Comparison of ENCODE assay signal across 21 cellular contexts in genomic region chr7:106036004-106036403, GRCh38.
DNase-seq lines count a peak whose midpoint lies in the region; ATAC-seq, FAIRE-seq and TF ChIP-seq lines count a peak whose summit lies in the region.
"Had no signal": no experiment of that assay in that cellular context is flagged by ENCODE, and none has a peak within 500 bp of the region (broad histone marks: within the 10 kb centered on the region; RNA-seq: fewer than 3 reads in every experiment).

No MANE protein-coding gene starts in this region.

- TF ChIP-seq EP300 in K562 (IDR thresholded peaks at IDR 0.05; ENCODE audit: low read length): no peak

- in situ Hi-C loops in K562 (cut with MboI): no loop called here

- no peaks in the 10 kb centered on the region for H4K20me1 ChIP-seq in OCI-LY3 (ENCODE audit: insufficient read depth, low read length)
- peaks cover 6% of the 10 kb centered on the region; the same call in 1 of the 2 replicates for H4K20me1 ChIP-seq in K562 (replicated peaks; ENCODE audit: control insufficient read depth, insufficient read depth, low read length)

- H3K4me1 ChIP-seq in OCI-LY3 (ENCODE audit: low read length) (peaks cover 12% of the 10 kb centered on the region), K562 (replicated peaks in 1 of 2; ENCODE audit: control insufficient read depth in 2 of 2, insufficient read depth in 2 of 2, low read length in 2 of 2) (peaks cover 0 to 5% of the 10 kb centered on the region in 2 experiments; a peak in 2 of 5 replicates)
- H3K4me1 ChIP-seq: A549, Caco-2 had no signal

- CTCF ChIA-PET in K562 (lab: Yijun Ruan, JAX; ENCODE audit: low intra/inter-chr PET ratio): interaction anchor here (0.5 to 0.7 kb wide), 2 partner anchors 13 to 890 kb away, joined by 3 read pairs; no protein-coding TSS in a partner anchor

- H3K4me3 ChIP-seq in OCI-LY3 (ENCODE audit: low read length): no peak overlapping the region
- no peak overlapping the region for H3K4me3 ChIP-seq in K562
- H3K4me3 ChIP-seq: A549; BLaER1 treated with 17β-estradiol and CSF1 and Interleukin-3, amounts not matched to agents 10 nM and 100 nM had no signal

- no peaks in the 10 kb centered on the region for H3K27me3 Mint-ChIP-seq in stimulated activated naive B cell treated with anti-CD40 and anti-IgM and Interleukin-4, amounts not matched to agents 10 μg/mL and 1 μg/mL and 100 μg/mL, for 72 hours
- H3K27me3 Mint-ChIP-seq: B cell; CD4-positive, alpha-beta T cell had no signal

- H3K9me3 ChIP-seq in OCI-LY3 (ENCODE audit: insufficient read depth, low read length) (no peaks in the 10 kb centered on the region), K562 (replicated peaks; ENCODE audit: control insufficient read depth, insufficient read depth, low read depth, low read length) (no peaks in the 10 kb centered on the region)
- H3K9me3 ChIP-seq: Caco-2 had no signal

- peaks cover 15% of the 10 kb centered on the region for H3K27me3 ChIP-seq in OCI-LY3 (ENCODE audit: low read depth, low read length)
- peaks cover 0 to 31% of the 10 kb centered on the region in 2 experiments; a peak in 3 of 5 replicates for H3K27me3 ChIP-seq in K562 (ENCODE audit: control insufficient read depth in 2 of 2, insufficient read depth in 2 of 2, low read length in 2 of 2)

- H3K9me3 Mint-ChIP-seq in stimulated activated naive B cell treated with anti-CD40 and anti-IgM and Interleukin-4, amounts not matched to agents 10 μg/mL and 1 μg/mL and 100 μg/mL, for 72 hours: no peaks in the 10 kb centered on the region
- H3K9me3 Mint-ChIP-seq: CD4-positive, alpha-beta T cell; CD8-positive, alpha-beta T cell had no signal

- H2AFZ ChIP-seq in OCI-LY3 (ENCODE audit: low read depth, low read length) (no peak overlapping the region), K562 (ENCODE audit: low read depth, low read length) (peak overlapping the region; percentile 1; the same call in 1 of the 2 replicates)

- H3K4me1 Mint-ChIP-seq in stimulated activated naive B cell treated with anti-CD40 and anti-IgM and Interleukin-4, amounts not matched to agents 10 μg/mL and 1 μg/mL and 100 μg/mL, for 72 hours: peaks cover 14 to 32% of the 10 kb centered on the region in 2 donors

- H3K36me3 ChIP-seq in OCI-LY3 (replicated peaks; ENCODE audit: low read depth, low read length) (no peaks in the 10 kb centered on the region), K562 (ENCODE audit: control insufficient read depth, insufficient read depth, low read length) (no peaks in the 10 kb centered on the region)
- H3K36me3 ChIP-seq: BLaER1 treated with 17β-estradiol and CSF1 and Interleukin-3, amounts not matched to agents 10 nM and 100 nM had no signal

- TF ChIP-seq CTCF in OCI-LY3 (IDR thresholded peaks at IDR 0.05; ENCODE audit: low read depth, low read length): no peak
- TF ChIP-seq CTCF in K562 (IDR thresholded peaks at IDR 0.05 in 2 of 3, conservative IDR thresholded peaks at IDR 0.05 in 1 of 3; ENCODE audit: insufficient read depth in 2 of 3, low read depth in 1 of 3, low read length in 3 of 3): no peak

- H3K9ac ChIP-seq in OCI-LY3 (ENCODE audit: low read length) (no peak overlapping the region), K562 (ENCODE audit: insufficient read depth in 1 of 2, low read depth in 2 of 2, low read length in 2 of 2) (no peak overlapping the region)
- H3K9ac ChIP-seq: BLaER1 treated with 17β-estradiol and CSF1 and Interleukin-3, amounts not matched to agents 10 nM and 100 nM had no signal

- no peak overlapping the region for H3K4me3 Mint-ChIP-seq in stimulated activated naive B cell treated with anti-CD40 and anti-IgM and Interleukin-4, amounts not matched to agents 10 μg/mL and 1 μg/mL and 100 μg/mL, for 72 hours
- H3K4me3 Mint-ChIP-seq: B cell; CD4-positive, alpha-beta T cell; CD8-positive, alpha-beta T cell had no signal

- FAIRE-seq in K562 (lab: Jason Lieb, UNC): no peak
- FAIRE-seq in H54 (lab: Jason Lieb, UNC): no peak
- FAIRE-seq: A549, D721Med, G401.6, GM12892, GM18507 had no signal

- H3K79me2 ChIP-seq in OCI-LY3 (ENCODE audit: low read length) (no peaks in the 10 kb centered on the region), K562 (ENCODE audit: control insufficient read depth, insufficient read depth, low read length) (no peaks in the 10 kb centered on the region)

- intact Hi-C loops in K562 (cut with micrococcal nuclease): no loop called here

- TF ChIP-seq RAD21 in K562 (CRISPR knock-in tag; conservative IDR thresholded peaks at IDR 0.05 in 1 of 2, IDR thresholded peaks at IDR 0.05 in 1 of 2): no peak

- H3K27ac Mint-ChIP-seq in stimulated activated naive B cell treated with anti-CD40 and anti-IgM and Interleukin-4, amounts not matched to agents 10 μg/mL and 1 μg/mL and 100 μg/mL, for 72 hours: no peak overlapping the region
- H3K27ac Mint-ChIP-seq: CD8-positive, alpha-beta T cell had no signal

- no peak for TF ChIP-seq POLR2A in K562 (conservative IDR thresholded peaks at IDR 0.05)
- TF ChIP-seq POLR2A in H54 (IDR thresholded peaks at IDR 0.05; ENCODE audit: low read depth, low read length): no peak

- no peaks in the 10 kb centered on the region for H3K9me1 ChIP-seq in K562 (ENCODE audit: control insufficient read depth, insufficient read depth, low read length)

- H3K27ac ChIP-seq in OCI-LY3 (ENCODE audit: low read length) (no peak overlapping the region), K562 (ENCODE audit: extremely low read depth, low read depth, low read length) (no peak overlapping the region)
- H3K27ac ChIP-seq: 22Rv1; A549; BLaER1 treated with 17β-estradiol and CSF1 and Interleukin-3, amounts not matched to agents 10 nM and 100 nM; C4-2B had no signal

- H3K36me3 Mint-ChIP-seq in stimulated activated naive B cell treated with anti-CD40 and anti-IgM and Interleukin-4, amounts not matched to agents 10 μg/mL and 1 μg/mL and 100 μg/mL, for 72 hours: peaks cover 1 to 7% of the 10 kb centered on the region in 2 donors
- H3K36me3 Mint-ChIP-seq: CD8-positive, alpha-beta T cell had no signal

- WGBS in K562 (ENCODE audit: insufficient coverage, low coverage, missing lambda C conversion rate): 32% methylated on average over 6 of the region's 6 CpGs

- no peak for ATAC-seq in K562
- ATAC-seq in stimulated activated naive B cell treated with anti-CD40 and anti-IgM and Interleukin-4, amounts not matched to agents 10 μg/mL and 1 μg/mL and 100 μg/mL, for 72 hours (replicated peaks): peak; percentile 53 to 57
- ATAC-seq: A549; CD8-positive, alpha-beta T cell had no signal

- POLR2A ChIA-PET in K562 (lab: Yijun Ruan, JAX): interaction anchor here (1.5 kb wide), 1 partner anchor 12 kb away, joined by 4 read pairs; no protein-coding TSS in a partner anchor

- 0 out of 2 replicates have a peak overlapping the region, but pooled peaks have one; percentile 9 for H3K4me2 ChIP-seq in OCI-LY3 (ENCODE audit: low read length)
- no peak overlapping the region for H3K4me2 ChIP-seq in K562 (ENCODE audit: insufficient read depth, low read length)
- H3K4me2 ChIP-seq: A549; BLaER1 treated with 17β-estradiol and CSF1 and Interleukin-3, amounts not matched to agents 10 nM and 100 nM had no signal

- no TSS peak for BruUV-seq in K562 (replicated peaks; lab: Mats Ljungman, UMichigan)

- DNase-seq in K562 (ENCODE audit: extremely low read depth in 1 of 4, low spot score in 3 of 4): no peak
- no peak for DNase-seq in stimulated activated naive B cell treated with anti-CD40 and anti-IgM and Interleukin-4, amounts not matched to agents 10 μg/mL and 1 μg/mL and 100 μg/mL, for 72 hours
- DNase-seq in H54 (ENCODE audit: insufficient read length, low spot score): no peak
- DNase-seq in OCI-M1 (lab: John Stamatoyannopoulos, UW): no peak
- DNase-seq: AML-193; Caco-2; Calu3; CD4-positive, alpha-beta T cell; CD8-positive, alpha-beta T cell; DMS79 treated with DMSO at 0.1 percent for 48 hours; GF-D8 had no signal

TF ChIP-seq in K562, 482 proteins besides CTCF, POLR2A, EP300 and RAD21 (continues in another document):
- TF ChIP-seq FOXK1 (CRISPR knock-in tag; IDR thresholded peaks at IDR 0.05; ENCODE audit: borderline replicate concordance) (no peak), RREB1 (CRISPR knock-in tag; IDR thresholded peaks at IDR 0.05) (no peak), ZNF79 (CRISPR knock-in tag; IDR thresholded peaks at IDR 0.05; ENCODE audit: low read depth) (no peak), POLR3G (IDR thresholded peaks at IDR 0.05; ENCODE audit: extremely low read depth, insufficient read length, insufficient replicate concordance) (no peak), CC2D1A (IDR thresholded peaks at IDR 0.05) (no peak)
